29 cellular contexts compared by ENCODE assay signal in the genomic region with DNA sequence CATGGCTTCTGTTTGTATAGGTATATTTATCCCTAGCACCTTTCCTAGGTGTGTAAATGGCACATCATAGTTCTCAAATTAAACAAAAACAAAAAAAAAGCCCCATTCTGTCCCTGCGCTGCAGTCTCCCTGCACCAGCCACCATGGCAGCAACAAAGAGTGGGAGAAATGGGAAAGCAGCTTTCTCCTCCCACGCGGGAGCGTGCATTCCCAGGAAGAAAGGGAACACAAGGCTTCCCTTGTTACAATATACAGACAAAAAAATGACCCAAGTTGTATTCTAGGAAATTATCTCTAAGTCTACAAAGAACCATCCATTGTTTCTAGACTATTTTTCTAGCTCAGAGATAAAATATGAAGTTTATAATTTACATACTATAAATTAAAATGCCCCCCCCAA. TPM values are rescaled to one million over a fixed set of nuclear protein-coding genes. Genes with fewer than 3 reads are reported as not detected.
DNase-seq lines count a peak whose midpoint lies in the region; ATAC-seq, FAIRE-seq and TF ChIP-seq lines count a peak whose summit lies in the region.
"Had no signal": no experiment of that assay in that cellular context is flagged by ENCODE, and none has a peak within 500 bp of the region (broad histone marks: within the 10 kb centered on the region; RNA-seq: fewer than 3 reads in every experiment).

No MANE protein-coding gene starts in this region.

- intact Hi-C loops in HepG2 (cut with micrococcal nuclease; ENCODE audit: unreplicated experiment) = no loop called here
- intact Hi-C loops in right lobe of liver (cut with DNase I) = no loop called here
- intact Hi-C loops in posterior cingulate gyrus (cut with DNase I) = no loop called here

- H3K4me2 ChIP-seq in HepG2 (ENCODE audit: low read depth, low read length) = no peak overlapping the region
- H3K4me2 ChIP-seq: BLaER1 treated with 17β-estradiol and CSF1 and Interleukin-3, amounts not matched to agents 10 nM and 100 nM; KMS-11; PC-9 had no signal

- H3K36me3 ChIP-seq in HepG2 (replicated peaks in 1 of 2; ENCODE audit: control insufficient read depth in 1 of 2, insufficient read depth in 2 of 2, low read length in 2 of 2) (no peaks in the 10 kb centered on the region; a peak in 1 of 5 replicates), right lobe of liver (no peaks in the 10 kb centered on the region)
- H3K36me3 ChIP-seq: HAP-1 had no signal

- DNase-seq in HepG2 (ENCODE audit: low spot score) (no peak), right lobe of liver (no peak), globus pallidus (ENCODE audit: low spot score) (peak; percentile 27), posterior cingulate gyrus (peak in 7 of 10 donors; percentile 40 to 86 (median 56)), AG08396 (ENCODE audit: low spot score) (no peak)
- DNase-seq in stimulated activated naive CD8-positive, alpha-beta T cell treated with anti-CD3 and anti-CD28 coated beads, Interleukin-15, amount 100 ng/mL, for 72 hours = no peak
- no peak for DNase-seq in activated naive CD4-positive, alpha-beta T cell treated with anti-CD3 and anti-CD28 coated beads, Interleukin-2, amount 10 ng/mL, durations not matched to agents 7 days and 5 days
- DNase-seq: 8988T; ACHN; CD4-positive, alpha-beta T cell; COR-L47; GOT3; HFFc6; NCI-H1048; NCI-H1417; NCI-H1694; NCI-H2029 treated with DMSO at 0.1 percent for 48 hours; NCI-H2227 treated with DMSO at 0.1 percent for 48 hours; NCI-H526 treated with DMSO at 0.1 percent for 48 hours; PC-9; RPMI8226; SHP77 had no signal

- H3K4me3 ChIP-seq in HepG2 (replicated peaks in 1 of 3; ENCODE audit: insufficient read depth in 1 of 3, low read depth in 2 of 3, low read length in 3 of 3) (no peak overlapping the region), right lobe of liver (no peak overlapping the region)
- H3K4me3 ChIP-seq: BLaER1 treated with 17β-estradiol and CSF1 and Interleukin-3, amounts not matched to agents 10 nM and 100 nM; HAP-1; PC-9 had no signal

- BruUV-seq in HepG2 (replicated peaks; lab: Mats Ljungman, UMichigan) = no TSS peak

- peaks cover 5 to 7% of the 10 kb centered on the region in 2 donors for H3K9me3 Mint-ChIP-seq in stimulated activated naive CD8-positive, alpha-beta T cell treated with anti-CD3 and anti-CD28 coated beads, Interleukin-15, amount 100 ng/mL, for 72 hours
- H3K9me3 Mint-ChIP-seq in activated naive CD4-positive, alpha-beta T cell treated with anti-CD3 and anti-CD28 coated beads, Interleukin-2, amount 10 ng/mL, durations not matched to agents 7 days and 5 days = no peaks in the 10 kb centered on the region
- H3K9me3 Mint-ChIP-seq: CD4-positive, alpha-beta T cell; HFFc6 had no signal

- no peaks in the 10 kb centered on the region for H3K4me1 Mint-ChIP-seq in stimulated activated naive CD8-positive, alpha-beta T cell treated with anti-CD3 and anti-CD28 coated beads, Interleukin-15, amount 100 ng/mL, for 72 hours
- no peaks in the 10 kb centered on the region for H3K4me1 Mint-ChIP-seq in activated naive CD4-positive, alpha-beta T cell treated with anti-CD3 and anti-CD28 coated beads, Interleukin-2, amount 10 ng/mL, durations not matched to agents 7 days and 5 days
- H3K4me1 Mint-ChIP-seq: IgD-negative memory B cell had no signal

- H2AFZ ChIP-seq in HepG2 (ENCODE audit: low read length) = no peak overlapping the region
- H2AFZ ChIP-seq: PC-9 had no signal

- H4K20me1 ChIP-seq in HepG2 (ENCODE audit: insufficient read depth, low read length) = no peaks in the 10 kb centered on the region
- H4K20me1 ChIP-seq: BLaER1 treated with 17β-estradiol and CSF1 and Interleukin-3, amounts not matched to agents 10 nM and 100 nM had no signal

- POLR2A ChIA-PET in HepG2 (lab: Yijun Ruan, JAX) = no interaction called here

- no peak overlapping the region for H3K4me3 Mint-ChIP-seq in stimulated activated naive CD8-positive, alpha-beta T cell treated with anti-CD3 and anti-CD28 coated beads, Interleukin-15, amount 100 ng/mL, for 72 hours
- no peak overlapping the region for H3K4me3 Mint-ChIP-seq in activated naive CD4-positive, alpha-beta T cell treated with anti-CD3 and anti-CD28 coated beads, Interleukin-2, amount 10 ng/mL, durations not matched to agents 7 days and 5 days
- H3K4me3 Mint-ChIP-seq: CD4-positive, alpha-beta T cell; HFFc6; IgD-negative memory B cell had no signal

- TF ChIP-seq RAD21 in HepG2 (CRISPR knock-in tag; IDR thresholded peaks at IDR 0.05) = no peak

- no peak for TF ChIP-seq EP300 in HepG2 (IDR thresholded peaks at IDR 0.05; ENCODE audit: low read depth in 2 of 2, low read length in 2 of 2)
- no peak for TF ChIP-seq EP300 in HepG2 (CRISPR knock-in tag; IDR thresholded peaks at IDR 0.05; ENCODE audit: borderline replicate concordance)

- ATAC-seq in HepG2 (no peak), right lobe of liver (no peak), GM19463 (IDR thresholded peaks at IDR 0.05; ENCODE audit: unreplicated experiment) (no peak)
- ATAC-seq in stimulated activated naive CD8-positive, alpha-beta T cell treated with anti-CD3 and anti-CD28 coated beads, Interleukin-15, amount 100 ng/mL, for 72 hours = no peak

- TF ChIP-seq CTCF in HepG2 (CRISPR knock-in tag; IDR thresholded peaks at IDR 0.05) (no peak), right lobe of liver (IDR thresholded peaks at IDR 0.05) (no peak)

- no peak overlapping the region for H3K27ac Mint-ChIP-seq in stimulated activated naive CD8-positive, alpha-beta T cell treated with anti-CD3 and anti-CD28 coated beads, Interleukin-15, amount 100 ng/mL, for 72 hours
- H3K27ac Mint-ChIP-seq in activated naive CD4-positive, alpha-beta T cell treated with anti-CD3 and anti-CD28 coated beads, Interleukin-2, amount 10 ng/mL, durations not matched to agents 7 days and 5 days = no peak overlapping the region
- H3K27ac Mint-ChIP-seq: CD4-positive, alpha-beta T cell; HFFc6; IgD-negative memory B cell had no signal

- H3K79me2 ChIP-seq in HepG2 (ENCODE audit: insufficient read depth, low read length) = no peaks in the 10 kb centered on the region

- no peak overlapping the region for H3K9ac ChIP-seq in HepG2 (ENCODE audit: insufficient read depth, low read depth, low read length)
- H3K9ac ChIP-seq: BLaER1 treated with 17β-estradiol and CSF1 and Interleukin-3, amounts not matched to agents 10 nM and 100 nM; KMS-11 had no signal

- in situ Hi-C loops in HepG2 (cut with HindIII; ENCODE audit: extremely low pct_ligation_motif_present, low pct_unique_long_range_greater_than_20kb) = no loop called here

- H3K4me1 ChIP-seq in HepG2 (ENCODE audit: insufficient read depth, low read length) = peaks cover 37% of the 10 kb centered on the region
- no peaks in the 10 kb centered on the region for H3K4me1 ChIP-seq in right lobe of liver
- H3K4me1 ChIP-seq: HAP-1 had no signal

- H3K27me3 ChIP-seq in HepG2 (ENCODE audit: control insufficient read depth in 1 of 2, insufficient read depth in 2 of 2, low read length in 2 of 2) (no peaks in the 10 kb centered on the region), right lobe of liver (no peaks in the 10 kb centered on the region)
- H3K27me3 ChIP-seq: BLaER1 treated with 17β-estradiol and CSF1 and Interleukin-3, amounts not matched to agents 10 nM and 100 nM had no signal

- TF ChIP-seq POLR2A in HepG2 (IDR thresholded peaks at IDR 0.05; ENCODE audit: insufficient read depth in 1 of 2, low read depth in 2 of 2, low read length in 2 of 2) (no peak), right lobe of liver (IDR thresholded peaks at IDR 0.05) (no peak)

- H3K9me3 ChIP-seq in HepG2 (ENCODE audit: low read length) (no peaks in the 10 kb centered on the region), right lobe of liver (no peaks in the 10 kb centered on the region)
- H3K9me3 ChIP-seq: HAP-1 had no signal

- CTCF ChIA-PET in HepG2 (lab: Yijun Ruan, JAX; ENCODE audit: low intra/inter-chr PET ratio, low total read pairs) = no interaction called here
- CTCF ChIA-PET in activated naive CD4-positive, alpha-beta T cell treated with anti-CD3 and anti-CD28 coated beads, Interleukin-2, amount 10 ng/mL, durations not matched to agents 7 days and 5 days (lab: Charles Lee) = no interaction called here

- no peak overlapping the region for H3K27ac ChIP-seq in HepG2 (ENCODE audit: extremely low read length, insufficient read depth, low read length)
- no peak overlapping the region for H3K27ac ChIP-seq in right lobe of liver
- H3K27ac ChIP-seq: BLaER1 treated with 17β-estradiol and CSF1 and Interleukin-3, amounts not matched to agents 10 nM and 100 nM; KMS-11; PC-9 had no signal

- H3K27me3 Mint-ChIP-seq in stimulated activated naive CD8-positive, alpha-beta T cell treated with anti-CD3 and anti-CD28 coated beads, Interleukin-15, amount 100 ng/mL, for 72 hours = no peaks in the 10 kb centered on the region
- H3K27me3 Mint-ChIP-seq in activated naive CD4-positive, alpha-beta T cell treated with anti-CD3 and anti-CD28 coated beads, Interleukin-2, amount 10 ng/mL, durations not matched to agents 7 days and 5 days = no peaks in the 10 kb centered on the region
- H3K27me3 Mint-ChIP-seq: CD4-positive, alpha-beta T cell; IgD-negative memory B cell had no signal

- FAIRE-seq in HepG2 (lab: Jason Lieb, UNC) = no peak
- FAIRE-seq: G401.6 had no signal

- no peaks in the 10 kb centered on the region for H3K36me3 Mint-ChIP-seq in activated naive CD4-positive, alpha-beta T cell treated with anti-CD3 and anti-CD28 coated beads, Interleukin-2, amount 10 ng/mL, durations not matched to agents 7 days and 5 days

- WGBS in HepG2 (ENCODE audit: low lambda C conversion rate) = 92% methylated on average over 4 of the region's 4 CpGs
- 97% methylated on average over 4 of the region's 4 CpGs for WGBS in right lobe of liver (ENCODE audit: insufficient coverage, low coverage, low lambda C conversion rate, missing lambda C conversion rate)

RNA-seq across cellular contexts. Expression of gene TMPRSS5, which starts 16.1 kb away (rescaled TPM):
- 0.40 TPM in 1 of 2 replicates, not detected in the other for total RNA-seq in HepG2 (2016; rRNA removed; fragmentation: Illumina TruSeq; extraction: Trizol)
- not detected in 2 replicates for total RNA-seq in HepG2 (2016; cell fraction: cytosol; rRNA removed; fragmentation: Illumina TruSeq; extraction: Trizol; ENCODE audit: low read depth)
- total RNA-seq in HepG2 (2016; cell fraction: insoluble cytoplasmic fraction; rRNA removed; fragmentation: Illumina TruSeq; extraction: Trizol) = 0.12 and 0.37 TPM in 2 replicates
- total RNA-seq in HepG2 (2016; cell fraction: membrane; rRNA removed; fragmentation: Illumina TruSeq; extraction: Trizol) = 0.07 and 0.09 TPM in 2 replicates
- 0.85 and 0.96 TPM in 2 replicates for total RNA-seq in HepG2 (2016; cell fraction: nucleus; rRNA removed; fragmentation: Illumina TruSeq; extraction: Trizol)
- polyA plus RNA-seq in HepG2 (2011; rRNA removed) = 0.65 and 0.96 TPM in 2 replicates
- polyA plus RNA-seq in HepG2 (2011; cell fraction: cytosol; rRNA removed) = 0.29 and 0.34 TPM in 2 replicates
- 3.2 and 5.2 TPM in 2 replicates for polyA plus RNA-seq in HepG2 (2011; cell fraction: nucleus; rRNA removed)
- polyA plus RNA-seq in HepG2 (2012) = 0.29 and 0.43 TPM in 2 replicates
- not detected in 2 replicates for polyA plus RNA-seq in HepG2 (2016; cell fraction: cytosol; fragmentation: Illumina TruSeq; extraction: Trizol; ENCODE audit: low read depth)
- polyA plus RNA-seq in HepG2 (2016; cell fraction: insoluble cytoplasmic fraction; fragmentation: Illumina TruSeq; extraction: Trizol; ENCODE audit: low read depth) = not detected in 2 replicates
- not detected in 2 replicates for polyA plus RNA-seq in HepG2 (2016; cell fraction: membrane; fragmentation: Illumina TruSeq; extraction: Trizol; ENCODE audit: low read depth)
- polyA plus RNA-seq in HepG2 (2016; cell fraction: nucleus; fragmentation: Illumina TruSeq; extraction: Trizol; ENCODE audit: insufficient read depth, low read depth) = 1.5 and 3.5 TPM in 2 replicates
- polyA minus RNA-seq in HepG2 (2011; rRNA and poly(A)+ RNA removed; ENCODE audit: low replicate concordance) = 0.49 and 0.68 TPM in 2 replicates
- polyA minus RNA-seq in HepG2 (2011; cell fraction: cytosol; rRNA and poly(A)+ RNA removed) = not detected in 2 replicates
- polyA minus RNA-seq in HepG2 (2011; cell fraction: nucleus; rRNA and poly(A)+ RNA removed) = 1.3 and 1.7 TPM in 2 replicates
- under 1 TPM in 4 of 6 experiments, not detected in 2; 0.12 to 0.75 (median 0.43) TPM for total RNA-seq in right lobe of liver
- polyA plus RNA-seq: IgD-negative memory B cell had no signal

RNA-seq across cellular contexts. Expression of gene ZW10, which starts 51.3 kb away (rescaled TPM):
- total RNA-seq in HepG2 (2016; rRNA removed; fragmentation: Illumina TruSeq; extraction: Trizol) (31.3 and 43.4 TPM in 2 replicates), right lobe of liver (10 to 100 TPM in 1 of 6 experiments, 1 to 10 TPM in 5; 7.3 to 10.8 (median 8.5) TPM)
- total RNA-seq in HepG2 (2016; cell fraction: cytosol; rRNA removed; fragmentation: Illumina TruSeq; extraction: Trizol; ENCODE audit: low read depth) = 4.9 TPM in 2 replicates
- 30.5 and 40.9 TPM in 2 replicates for total RNA-seq in HepG2 (2016; cell fraction: insoluble cytoplasmic fraction; rRNA removed; fragmentation: Illumina TruSeq; extraction: Trizol)
- total RNA-seq in HepG2 (2016; cell fraction: membrane; rRNA removed; fragmentation: Illumina TruSeq; extraction: Trizol) = 9.4 and 12.9 TPM in 2 replicates
- total RNA-seq in HepG2 (2016; cell fraction: nucleus; rRNA removed; fragmentation: Illumina TruSeq; extraction: Trizol) = 19.5 and 21.6 TPM in 2 replicates
- polyA plus RNA-seq in HepG2 (2011; rRNA removed) = 5.1 and 5.8 TPM in 2 replicates
- 3.2 and 4.7 TPM in 2 replicates for polyA plus RNA-seq in HepG2 (2011; cell fraction: cytosol; rRNA removed)
- 3.5 and 3.6 TPM in 2 replicates for polyA plus RNA-seq in HepG2 (2011; cell fraction: nucleus; rRNA removed)
- polyA plus RNA-seq in HepG2 (2012) = 7.4 and 9.3 TPM in 2 replicates
- 2.2 and 2.8 TPM in 2 replicates for polyA plus RNA-seq in HepG2 (2016; cell fraction: cytosol; fragmentation: Illumina TruSeq; extraction: Trizol; ENCODE audit: low read depth)
- 29.4 and 30.1 TPM in 2 replicates for polyA plus RNA-seq in HepG2 (2016; cell fraction: insoluble cytoplasmic fraction; fragmentation: Illumina TruSeq; extraction: Trizol; ENCODE audit: low read depth)
- 3.7 and 5.5 TPM in 2 replicates for polyA plus RNA-seq in HepG2 (2016; cell fraction: membrane; fragmentation: Illumina TruSeq; extraction: Trizol; ENCODE audit: low read depth)
- 16.7 and 17.4 TPM in 2 replicates for polyA plus RNA-seq in HepG2 (2016; cell fraction: nucleus; fragmentation: Illumina TruSeq; extraction: Trizol; ENCODE audit: insufficient read depth, low read depth)
- 5.1 and 10.4 TPM in 2 replicates for polyA minus RNA-seq in HepG2 (2011; rRNA and poly(A)+ RNA removed; ENCODE audit: low replicate concordance)
- 6.2 and 7.2 TPM in 2 replicates for polyA minus RNA-seq in HepG2 (2011; cell fraction: cytosol; rRNA and poly(A)+ RNA removed)
- polyA minus RNA-seq in HepG2 (2011; cell fraction: nucleus; rRNA and poly(A)+ RNA removed) = 17.3 and 18.2 TPM in 2 replicates

RNA-seq across cellular contexts. Expression of gene CLDN25, which starts 57.4 kb away (rescaled TPM):
- total RNA-seq in HepG2 (2016; rRNA removed; fragmentation: Illumina TruSeq; extraction: Trizol) = not detected in 2 replicates
- total RNA-seq in HepG2 (2016; cell fraction: cytosol; rRNA removed; fragmentation: Illumina TruSeq; extraction: Trizol; ENCODE audit: low read depth) = not detected in 2 replicates
- total RNA-seq in HepG2 (2016; cell fraction: insoluble cytoplasmic fraction; rRNA removed; fragmentation: Illumina TruSeq; extraction: Trizol) = not detected in 2 replicates
- not detected in 2 replicates for total RNA-seq in HepG2 (2016; cell fraction: membrane; rRNA removed; fragmentation: Illumina TruSeq; extraction: Trizol)
- total RNA-seq in HepG2 (2016; cell fraction: nucleus; rRNA removed; fragmentation: Illumina TruSeq; extraction: Trizol) = not detected in 2 replicates
- polyA plus RNA-seq in HepG2 (2011; rRNA removed) = not detected in 2 replicates
- not detected in 2 replicates for polyA plus RNA-seq in HepG2 (2011; cell fraction: cytosol; rRNA removed)
- polyA plus RNA-seq in HepG2 (2011; cell fraction: nucleus; rRNA removed) = not detected in 2 replicates
- not detected in 2 replicates for polyA plus RNA-seq in HepG2 (2012)
- polyA plus RNA-seq in HepG2 (2016; cell fraction: cytosol; fragmentation: Illumina TruSeq; extraction: Trizol; ENCODE audit: low read depth) = not detected in 2 replicates
- polyA plus RNA-seq in HepG2 (2016; cell fraction: insoluble cytoplasmic fraction; fragmentation: Illumina TruSeq; extraction: Trizol; ENCODE audit: low read depth) = not detected in 2 replicates
- polyA plus RNA-seq in HepG2 (2016; cell fraction: membrane; fragmentation: Illumina TruSeq; extraction: Trizol; ENCODE audit: low read depth) = not detected in 2 replicates
- polyA plus RNA-seq in HepG2 (2016; cell fraction: nucleus; fragmentation: Illumina TruSeq; extraction: Trizol; ENCODE audit: insufficient read depth, low read depth) = not detected in 2 replicates
- polyA minus RNA-seq in HepG2 (2011; rRNA and poly(A)+ RNA removed; ENCODE audit: low replicate concordance) = not detected in 2 replicates
- not detected in 2 replicates for polyA minus RNA-seq in HepG2 (2011; cell fraction: cytosol; rRNA and poly(A)+ RNA removed)
- not detected in 2 replicates for polyA minus RNA-seq in HepG2 (2011; cell fraction: nucleus; rRNA and poly(A)+ RNA removed)
- total RNA-seq in right lobe of liver = not detected
- total RNA-seq: CD4-positive, alpha-beta T cell; HFFc6; NCI-H460; PC-9 had no signal
- polyA plus RNA-seq: IgD-negative memory B cell had no signal

Comparison
In these comparisons a context has a peak if more than half of its experiments do, and no peak if none do; other contexts are left out.
1. DNase-seq: peak in globus pallidus (single experiment) and posterior cingulate gyrus (7 of 10); none in HepG2 (single experiment), right lobe of liver (0 of 3), stimulated activated naive CD8-positive, alpha-beta T cell treated with anti-CD3 and anti-CD28 coated beads, Interleukin-15, amount 100 ng/mL, for 72 hours (0 of 2), activated naive CD4-positive, alpha-beta T cell treated with anti-CD3 and anti-CD28 coated beads, Interleukin-2, amount 10 ng/mL, durations not matched to agents 7 days and 5 days (single experiment) and AG08396 (single experiment).